1 cellular context compared by ENCODE assay signal in the genomic region with DNA sequence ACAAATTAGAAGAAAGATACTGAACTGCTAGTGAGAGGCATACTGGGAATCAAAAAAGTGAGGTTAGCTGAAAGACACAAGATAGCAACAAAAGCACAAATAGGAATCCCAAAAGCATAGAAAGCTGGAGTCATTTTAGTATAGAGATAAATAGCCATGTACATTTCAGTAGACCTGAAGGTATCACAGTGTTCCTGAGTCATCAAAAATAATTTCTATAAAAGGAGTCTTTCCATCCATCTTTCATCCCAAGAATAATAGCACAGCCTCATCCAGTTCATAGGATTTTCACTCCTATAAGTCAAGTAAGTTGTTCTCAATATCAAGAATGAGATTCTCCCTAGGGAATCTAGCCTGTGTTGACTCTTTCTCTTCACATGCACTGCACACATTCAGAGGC.
TF ChIP-seq lines count a peak whose summit lies in the region.

No MANE protein-coding gene starts in this region.

TF ChIP-seq in GM23338, 12 proteins besides CTCF, POLR2A, EP300 and RAD21 (continued from another document):
- TF ChIP-seq ZNF462 (CRISPR knock-in tag; IDR thresholded peaks at IDR 0.05) = no peak
